In the genomic region with DNA sequence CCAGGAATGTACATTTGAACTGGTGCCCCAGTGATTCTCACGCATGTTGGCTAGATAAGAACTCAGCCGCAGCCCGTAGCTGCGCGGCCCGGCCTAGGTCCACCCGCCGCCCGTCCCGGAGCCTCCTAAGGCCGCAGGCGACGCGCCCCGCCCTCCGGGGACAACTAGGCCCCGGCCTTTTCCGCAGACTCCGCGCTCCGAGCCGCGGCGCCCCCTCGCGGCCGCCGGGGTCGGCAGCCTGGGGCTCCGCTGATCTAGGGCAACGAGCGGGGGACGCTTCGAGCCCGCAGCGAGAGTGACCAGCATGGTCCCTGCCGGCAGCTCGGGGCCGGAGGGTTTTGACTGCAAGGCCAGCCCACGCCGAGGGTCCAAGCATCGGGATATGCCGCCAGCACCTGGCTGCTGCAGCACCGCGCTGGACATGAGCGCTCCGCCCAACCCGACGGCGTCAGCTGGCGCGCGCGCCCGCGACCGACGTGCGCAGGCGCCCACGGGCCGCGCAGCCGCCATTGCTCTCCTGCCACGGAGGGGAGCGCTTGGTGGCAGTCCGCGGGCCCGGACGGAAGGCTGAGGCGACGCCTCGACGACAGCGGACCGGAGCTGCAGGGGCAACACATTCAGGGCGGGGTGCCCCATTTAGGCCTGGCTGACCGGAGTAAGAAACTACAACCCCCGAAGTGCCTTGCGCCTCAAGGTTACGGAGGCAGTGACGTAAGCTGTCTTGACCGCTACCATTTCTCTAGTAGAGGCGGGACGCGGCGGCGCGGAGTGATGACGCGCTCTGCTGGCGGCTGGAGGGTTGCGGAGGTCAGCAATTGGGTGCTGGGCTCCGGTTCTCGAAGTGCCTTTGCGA, we compare ENCODE assay signal across 1 cellular context.
TF ChIP-seq lines count a peak whose summit lies in the region.

A gene with protein sequence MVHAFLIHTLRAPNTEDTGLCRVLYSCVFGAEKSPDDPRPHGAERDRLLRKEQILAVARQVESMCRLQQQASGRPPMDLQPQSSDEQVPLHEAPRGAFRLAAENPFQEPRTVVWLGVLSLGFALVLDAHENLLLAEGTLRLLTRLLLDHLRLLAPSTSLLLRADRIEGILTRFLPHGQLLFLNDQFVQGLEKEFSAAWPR (plus strand): TSS at position 500 of the 853 bp plus-strand sequence. CDS start 1,571 bp downstream, outside the sequence.

TF ChIP-seq in HepG2, 621 proteins besides CTCF, POLR2A, EP300 and RAD21 (continued from another document and continues in another):
- no peak for TF ChIP-seq AHDC1 (CRISPR knock-in tag; IDR thresholded peaks at IDR 0.05; ENCODE audit: borderline replicate concordance)
- TF ChIP-seq ATF1 (CRISPR knock-in tag; IDR thresholded peaks at IDR 0.05), result peak; percentile 100
- no peak for TF ChIP-seq SETDB1 (CRISPR knock-in tag; IDR thresholded peaks at IDR 0.05; ENCODE audit: borderline replicate concordance)
- peak; percentile 98 for TF ChIP-seq ZNF687 (CRISPR knock-in tag; IDR thresholded peaks at IDR 0.05)
- TF ChIP-seq, protein P1, sequence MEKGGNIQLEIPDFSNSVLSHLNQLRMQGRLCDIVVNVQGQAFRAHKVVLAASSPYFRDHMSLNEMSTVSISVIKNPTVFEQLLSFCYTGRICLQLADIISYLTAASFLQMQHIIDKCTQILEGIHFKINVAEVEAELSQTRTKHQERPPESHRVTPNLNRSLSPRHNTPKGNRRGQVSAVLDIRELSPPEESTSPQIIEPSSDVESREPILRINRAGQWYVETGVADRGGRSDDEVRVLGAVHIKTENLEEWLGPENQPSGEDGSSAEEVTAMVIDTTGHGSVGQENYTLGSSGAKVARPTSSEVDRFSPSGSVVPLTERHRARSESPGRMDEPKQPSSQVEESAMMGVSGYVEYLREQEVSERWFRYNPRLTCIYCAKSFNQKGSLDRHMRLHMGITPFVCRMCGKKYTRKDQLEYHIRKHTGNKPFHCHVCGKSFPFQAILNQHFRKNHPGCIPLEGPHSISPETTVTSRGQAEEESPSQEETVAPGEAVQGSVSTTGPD (CRISPR knock-in tag; IDR thresholded peaks at IDR 0.05), result no peak
- peak; percentile 90; the same call in 1 of the 2 replicates for TF ChIP-seq ZNF839 (CRISPR knock-in tag; IDR thresholded peaks at IDR 0.05; ENCODE audit: borderline replicate concordance)
- peak; percentile 51; the same call in 1 of the 2 replicates for TF ChIP-seq SMC3 (IDR thresholded peaks at IDR 0.05; ENCODE audit: low read length)
- TF ChIP-seq ZNF460 (CRISPR knock-in tag; IDR thresholded peaks at IDR 0.05; ENCODE audit: borderline replicate concordance), result peak; percentile 4; the same call in 1 of the 2 replicates
- TF ChIP-seq SATB2 (CRISPR knock-in tag; IDR thresholded peaks at IDR 0.05), result peak; percentile 86
- no peak for TF ChIP-seq HNRNPUL1 (IDR thresholded peaks at IDR 0.05; ENCODE audit: low read depth, low read length)
- TF ChIP-seq ZNF335 (CRISPR knock-in tag; IDR thresholded peaks at IDR 0.05), result peak; percentile 86
- peak; percentile 66; the same call in 1 of the 2 replicates for TF ChIP-seq WIZ (CRISPR knock-in tag; IDR thresholded peaks at IDR 0.05)
- peak; percentile 82 for TF ChIP-seq SUZ12 (IDR thresholded peaks at IDR 0.05; ENCODE audit: low read depth, low read length)
- TF ChIP-seq ZNF746 (CRISPR knock-in tag; IDR thresholded peaks at IDR 0.05), result peak; percentile 16
- peak; percentile 84 for TF ChIP-seq ZNF331 (CRISPR knock-in tag; IDR thresholded peaks at IDR 0.05)
- peak; percentile 97 for TF ChIP-seq ZNF205 (CRISPR knock-in tag; IDR thresholded peaks at IDR 0.05)
- TF ChIP-seq, protein P2, sequence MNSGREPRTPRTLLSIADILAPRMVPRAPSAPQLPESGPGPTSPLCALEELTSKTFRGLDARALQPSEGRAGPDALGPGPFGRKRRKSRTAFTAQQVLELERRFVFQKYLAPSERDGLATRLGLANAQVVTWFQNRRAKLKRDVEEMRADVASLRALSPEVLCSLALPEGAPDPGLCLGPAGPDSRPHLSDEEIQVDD (CRISPR knock-in tag; IDR thresholded peaks at IDR 0.05; ENCODE audit: borderline replicate concordance), result peak; percentile 93
- TF ChIP-seq ZNF496 (CRISPR knock-in tag; IDR thresholded peaks at IDR 0.05; ENCODE audit: insufficient replicate concordance), result no peak
- peak; percentile 98 for TF ChIP-seq REL (CRISPR knock-in tag; conservative IDR thresholded peaks at IDR 0.05)
- peak; percentile 98 for TF ChIP-seq CC2D1A (CRISPR knock-in tag; IDR thresholded peaks at IDR 0.05)
- TF ChIP-seq AGO1 (IDR thresholded peaks at IDR 0.05; ENCODE audit: low read depth, low read length, poor library complexity, severe bottlenecking), result peak; percentile 85
- peak; percentile 80; the same call in 1 of the 2 replicates for TF ChIP-seq ZNF558 (CRISPR knock-in tag; IDR thresholded peaks at IDR 0.05; ENCODE audit: borderline replicate concordance)
- TF ChIP-seq BRCA1 (CRISPR knock-in tag; IDR thresholded peaks at IDR 0.05), result peak; percentile 92; the same call in 1 of the 2 replicates
- TF ChIP-seq, protein P3, sequence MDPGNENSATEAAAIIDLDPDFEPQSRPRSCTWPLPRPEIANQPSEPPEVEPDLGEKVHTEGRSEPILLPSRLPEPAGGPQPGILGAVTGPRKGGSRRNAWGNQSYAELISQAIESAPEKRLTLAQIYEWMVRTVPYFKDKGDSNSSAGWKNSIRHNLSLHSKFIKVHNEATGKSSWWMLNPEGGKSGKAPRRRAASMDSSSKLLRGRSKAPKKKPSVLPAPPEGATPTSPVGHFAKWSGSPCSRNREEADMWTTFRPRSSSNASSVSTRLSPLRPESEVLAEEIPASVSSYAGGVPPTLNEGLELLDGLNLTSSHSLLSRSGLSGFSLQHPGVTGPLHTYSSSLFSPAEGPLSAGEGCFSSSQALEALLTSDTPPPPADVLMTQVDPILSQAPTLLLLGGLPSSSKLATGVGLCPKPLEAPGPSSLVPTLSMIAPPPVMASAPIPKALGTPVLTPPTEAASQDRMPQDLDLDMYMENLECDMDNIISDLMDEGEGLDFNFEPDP (CRISPR knock-in tag; conservative IDR thresholded peaks at IDR 0.05), result peak; percentile 97; the same call in 1 of the 2 replicates
- TF ChIP-seq GFI1 (CRISPR knock-in tag; IDR thresholded peaks at IDR 0.05; ENCODE audit: borderline replicate concordance), result peak; percentile 80; the same call in 1 of the 2 replicates
- peak; percentile 30; the same call in 1 of the 2 replicates for TF ChIP-seq NCOR1 (IDR thresholded peaks at IDR 0.05; ENCODE audit: borderline replicate concordance, low read length)
- TF ChIP-seq ZNF547 (CRISPR knock-in tag; IDR thresholded peaks at IDR 0.05), result peak; percentile 98
- TF ChIP-seq ZNF138 (CRISPR knock-in tag; IDR thresholded peaks at IDR 0.05; ENCODE audit: low read depth), result peak; percentile 82; the same call in 1 of the 2 replicates
- TF ChIP-seq ZNF709 (CRISPR knock-in tag; IDR thresholded peaks at IDR 0.05), result peak; percentile 94; the same call in 1 of the 2 replicates
- TF ChIP-seq, protein P4, sequence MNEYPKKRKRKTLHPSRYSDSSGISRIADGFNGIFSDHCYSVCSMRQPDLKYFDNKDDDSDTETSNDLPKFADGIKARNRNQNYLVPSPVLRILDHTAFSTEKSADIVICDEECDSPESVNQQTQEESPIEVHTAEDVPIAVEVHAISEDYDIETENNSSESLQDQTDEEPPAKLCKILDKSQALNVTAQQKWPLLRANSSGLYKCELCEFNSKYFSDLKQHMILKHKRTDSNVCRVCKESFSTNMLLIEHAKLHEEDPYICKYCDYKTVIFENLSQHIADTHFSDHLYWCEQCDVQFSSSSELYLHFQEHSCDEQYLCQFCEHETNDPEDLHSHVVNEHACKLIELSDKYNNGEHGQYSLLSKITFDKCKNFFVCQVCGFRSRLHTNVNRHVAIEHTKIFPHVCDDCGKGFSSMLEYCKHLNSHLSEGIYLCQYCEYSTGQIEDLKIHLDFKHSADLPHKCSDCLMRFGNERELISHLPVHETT (CRISPR knock-in tag; conservative IDR thresholded peaks at IDR 0.05), result peak; percentile 95
- TF ChIP-seq, protein P5, sequence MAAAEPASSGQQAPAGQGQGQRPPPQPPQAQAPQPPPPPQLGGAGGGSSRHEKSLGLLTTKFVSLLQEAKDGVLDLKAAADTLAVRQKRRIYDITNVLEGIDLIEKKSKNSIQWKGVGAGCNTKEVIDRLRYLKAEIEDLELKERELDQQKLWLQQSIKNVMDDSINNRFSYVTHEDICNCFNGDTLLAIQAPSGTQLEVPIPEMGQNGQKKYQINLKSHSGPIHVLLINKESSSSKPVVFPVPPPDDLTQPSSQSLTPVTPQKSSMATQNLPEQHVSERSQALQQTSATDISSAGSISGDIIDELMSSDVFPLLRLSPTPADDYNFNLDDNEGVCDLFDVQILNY (CRISPR knock-in tag; conservative IDR thresholded peaks at IDR 0.05), result peak; percentile 89
- peak; percentile 53; the same call in 1 of the 2 replicates for TF ChIP-seq BHLHE40 (IDR thresholded peaks at IDR 0.05; ENCODE audit: low read length)
- peak; percentile 99 for TF ChIP-seq KDM5B (CRISPR knock-in tag; IDR thresholded peaks at IDR 0.05; ENCODE audit: borderline replicate concordance)
- peak; percentile 79 for TF ChIP-seq MAFF (IDR thresholded peaks at IDR 0.05; ENCODE audit: low read depth, low read length)
- TF ChIP-seq HNRNPLL (IDR thresholded peaks at IDR 0.05; ENCODE audit: low read depth, low read length, poor library complexity, severe bottlenecking), result peak; percentile 96
- peak; percentile 16 for TF ChIP-seq ZFP90 (CRISPR knock-in tag; IDR thresholded peaks at IDR 0.05; ENCODE audit: borderline replicate concordance)
- TF ChIP-seq, protein P6, sequence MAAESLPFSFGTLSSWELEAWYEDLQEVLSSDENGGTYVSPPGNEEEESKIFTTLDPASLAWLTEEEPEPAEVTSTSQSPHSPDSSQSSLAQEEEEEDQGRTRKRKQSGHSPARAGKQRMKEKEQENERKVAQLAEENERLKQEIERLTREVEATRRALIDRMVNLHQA (CRISPR knock-in tag; IDR thresholded peaks at IDR 0.05), result no peak
- TF ChIP-seq NFIB (CRISPR knock-in tag; IDR thresholded peaks at IDR 0.05; ENCODE audit: borderline replicate concordance), result no peak
- no peak for TF ChIP-seq ZNF382 (CRISPR knock-in tag; IDR thresholded peaks at IDR 0.05; ENCODE audit: borderline replicate concordance)
- TF ChIP-seq ZNF207 (IDR thresholded peaks at IDR 0.05; ENCODE audit: borderline replicate concordance), result no peak
- TF ChIP-seq MEIS2 (CRISPR knock-in tag; IDR thresholded peaks at IDR 0.05), result peak; percentile 83
- peak; percentile 78 for TF ChIP-seq PTBP1 (IDR thresholded peaks at IDR 0.05; ENCODE audit: low read depth, low read length, poor library complexity, severe bottlenecking)
- TF ChIP-seq POGZ (CRISPR knock-in tag; IDR thresholded peaks at IDR 0.05), result peak; percentile 96
- no peak for TF ChIP-seq ZNF10 (CRISPR knock-in tag; IDR thresholded peaks at IDR 0.05; ENCODE audit: borderline replicate concordance, low read depth)
- no peak for TF ChIP-seq ZNF562 (CRISPR knock-in tag; IDR thresholded peaks at IDR 0.05; ENCODE audit: borderline replicate concordance)
- TF ChIP-seq ISX (CRISPR knock-in tag; conservative IDR thresholded peaks at IDR 0.05), result peak; percentile 88
